Comparison of ENCODE assay signal across 26 cellular contexts in the genomic region with DNA sequence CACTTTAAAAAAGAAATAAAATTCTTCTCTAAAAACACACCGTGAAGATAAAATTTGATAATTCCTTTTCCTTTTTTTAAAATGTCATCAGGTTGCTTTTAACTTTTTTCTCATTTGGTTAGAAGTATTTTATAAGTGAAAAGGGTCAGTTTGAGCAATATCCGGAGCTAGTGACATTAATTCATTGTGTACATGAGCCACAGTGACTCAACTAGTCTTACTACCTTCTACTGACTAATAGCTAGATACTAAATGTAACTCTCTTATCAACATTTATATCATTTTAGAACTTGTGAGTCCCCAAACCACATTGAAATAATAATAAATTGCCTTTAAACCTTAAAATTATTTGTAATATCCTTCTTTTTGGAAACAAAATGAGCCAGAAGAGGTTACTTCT.
DNase-seq lines count a peak whose midpoint lies in the region; ATAC-seq and TF ChIP-seq lines count a peak whose summit lies in the region.
"Had no signal": no experiment of that assay in that cellular context is flagged by ENCODE, and none has a peak within 500 bp of the region (broad histone marks: within the 10 kb centered on the region; RNA-seq: fewer than 3 reads in every experiment).

No MANE protein-coding gene starts in this region.

- H3K4me3 ChIP-seq in GM23338 (no peak overlapping the region), adipocyte (ENCODE audit: low read length) (no peak overlapping the region), foreskin fibroblast (ENCODE audit: low read depth in 1 of 2, low read length in 2 of 2) (no peak overlapping the region)
- H3K4me3 ChIP-seq: esophagus muscularis mucosa, K562, lower lobe of right lung, neural progenitor cell, prostate gland, tibial artery had no signal

- peak overlapping the region; percentile 8; the same call in 1 of the 2 replicates for H2AFZ ChIP-seq in GM23338
- H2AFZ ChIP-seq: neural progenitor cell had no signal

- TF ChIP-seq CTCF in GM23338 (conservative IDR thresholded peaks at IDR 0.05; ENCODE audit: low read depth in 2 of 2) (no peak), foreskin fibroblast (IDR thresholded peaks at IDR 0.05; ENCODE audit: low read depth, low read length) (no peak), GM13977 (IDR thresholded peaks at IDR 0.05; ENCODE audit: extremely low read depth, insufficient read depth, missing control alignments) (no peak)

- peaks cover 3% of the 10 kb centered on the region; the same call in 1 of the 3 replicates for H3K4me1 Mint-ChIP-seq in GM23338
- no peaks in the 10 kb centered on the region for H3K4me1 Mint-ChIP-seq in natural killer cell treated with Interleukin-12 subunit alpha and Interleukin-12 subunit beta and Interleukin-15 and Interleukin-18, amount 100 ng/mL, for 72 hours (ENCODE audit: low read depth in 2 of 2)

- H3K36me3 Mint-ChIP-seq in GM23338 (ENCODE audit: low read depth): no peaks in the 10 kb centered on the region
- no peaks in the 10 kb centered on the region for H3K36me3 Mint-ChIP-seq in natural killer cell treated with Interleukin-12 subunit alpha and Interleukin-12 subunit beta and Interleukin-15 and Interleukin-18, amount 100 ng/mL, for 72 hours
- H3K36me3 Mint-ChIP-seq: neural progenitor cell had no signal

- in situ Hi-C loops in GM13977 (cut with MboI; ENCODE audit: low pct_unique_long_range_greater_than_20kb, low sequenced_read_pairs, unreplicated experiment): no loop called here

- H3K27me3 ChIP-seq in GM23338 (ENCODE audit: insufficient read depth) (no peaks in the 10 kb centered on the region), adipocyte (replicated peaks; ENCODE audit: control insufficient read depth, insufficient read depth, low read length) (no peaks in the 10 kb centered on the region)
- H3K27me3 ChIP-seq: esophagus muscularis mucosa, neural progenitor cell, tibial artery had no signal

- H3F3A ChIP-seq in GM23338 (replicated peaks; ENCODE audit: low read depth): no peaks in the 10 kb centered on the region

- H3K4me2 ChIP-seq in GM23338: no peak overlapping the region
- H3K4me2 ChIP-seq: neural progenitor cell had no signal

- H3K36me3 ChIP-seq in GM23338 (ENCODE audit: insufficient read depth): no peaks in the 10 kb centered on the region
- H3K36me3 ChIP-seq in adipocyte (ENCODE audit: control insufficient read depth, insufficient read depth, low read length, severe bottlenecking): no peaks in the 10 kb centered on the region
- H3K36me3 ChIP-seq: esophagus muscularis mucosa, lower lobe of right lung, neural progenitor cell, prostate gland, tibial artery had no signal

- H3K9me3 ChIP-seq in adipocyte (ENCODE audit: control insufficient read depth, low read length): no peaks in the 10 kb centered on the region
- H3K9me3 ChIP-seq: esophagus muscularis mucosa, lower lobe of right lung, prostate gland, tibial artery had no signal

- no peak overlapping the region for H3K27ac Mint-ChIP-seq in GM23338
- no peak overlapping the region for H3K27ac Mint-ChIP-seq in natural killer cell treated with Interleukin-12 subunit alpha and Interleukin-12 subunit beta and Interleukin-15 and Interleukin-18, amount 100 ng/mL, for 72 hours
- H3K27ac Mint-ChIP-seq: activated T-cell treated with anti-CD3 and anti-CD28 coated beads, Interleukin-2, amount 50 U/mL, for 72 hours; neural progenitor cell; T-helper 1 cell treated with Interleukin-12 subunit alpha and Interleukin-12 subunit beta and Interleukin-4 antibody, amounts not matched to agents 30 μg/mL and 1 μg/mL, for 36 hours had no signal

- no peak overlapping the region for H3K27ac ChIP-seq in GM23338 (ENCODE audit: low read depth)
- H3K27ac ChIP-seq: esophagus muscularis mucosa, lower lobe of right lung, neural progenitor cell, prostate gland, tibial artery had no signal

- H3K27me3 Mint-ChIP-seq in GM23338 (ENCODE audit: insufficient read depth, low read depth, poor library complexity): no peaks in the 10 kb centered on the region
- peaks cover 2 to 11% of the 10 kb centered on the region in 2 donors for H3K27me3 Mint-ChIP-seq in natural killer cell treated with Interleukin-12 subunit alpha and Interleukin-12 subunit beta and Interleukin-15 and Interleukin-18, amount 100 ng/mL, for 72 hours

- H3K9me3 Mint-ChIP-seq in GM23338: peaks cover 4% of the 10 kb centered on the region; the same call in 1 of the 3 replicates
- H3K9me3 Mint-ChIP-seq in natural killer cell treated with Interleukin-12 subunit alpha and Interleukin-12 subunit beta and Interleukin-15 and Interleukin-18, amount 100 ng/mL, for 72 hours: peaks cover 2% of the 10 kb centered on the region
- H3K9me3 Mint-ChIP-seq: neural progenitor cell had no signal

- no peaks in the 10 kb centered on the region for H4K20me1 ChIP-seq in GM23338 (replicated peaks; ENCODE audit: insufficient read depth)

- ATAC-seq in GM23338: no peak
- ATAC-seq in natural killer cell treated with Interleukin-12 subunit alpha and Interleukin-12 subunit beta and Interleukin-15 and Interleukin-18, amount 100 ng/mL, for 72 hours: no peak
- ATAC-seq: activated T-cell treated with anti-CD3 and anti-CD28 coated beads, Interleukin-2, amount 50 U/mL, for 72 hours; HCT116; K562; lower lobe of right lung; stimulated activated naive CD8-positive, alpha-beta T cell treated with anti-CD3 and anti-CD28 coated beads, Interleukin-15, Interleukin-2, amounts not matched to agents 100 U/mL and 50 U/mL, for 24 hours had no signal

- DNase-seq in A172 (ENCODE audit: low spot score) (peak; percentile 79), GM23338 (ENCODE audit: low spot score) (no peak), adipocyte (ENCODE audit: low read depth) (peak; percentile 16), foreskin fibroblast (peak; percentile 53 to 60), GM13977 (ENCODE audit: low spot score) (no peak), NCI-H774 (lab: John Stamatoyannopoulos, UW) (no peak), COLO668 (lab: John Stamatoyannopoulos, UW; ENCODE audit: unreplicated experiment) (no peak)
- DNase-seq in natural killer cell treated with Interleukin-12 subunit alpha and Interleukin-12 subunit beta and Interleukin-15 and Interleukin-18, amount 100 ng/mL, for 72 hours (ENCODE audit: low spot score): no peak
- DNase-seq: activated CD4-positive, alpha-beta T cell treated with anti-CD3 and anti-CD28 coated beads for 4 hours; activated naive CD4-positive, alpha-beta T cell treated with anti-CD3 and anti-CD28 coated beads, Interleukin-2, amount 50 U/mL, for 16 hours; activated T-cell treated with anti-CD3 and anti-CD28 coated beads, Interleukin-2, amount 50 U/mL, for 72 hours; C1 segment of cervical spinal cord; effector memory CD4-positive, alpha-beta T cell; lower lobe of right lung; MV-4-11; NCI-H1694; NCI-H69; small intestine; stimulated activated naive CD8-positive, alpha-beta T cell treated with anti-CD3 and anti-CD28 coated beads, Interleukin-15, Interleukin-2, amounts not matched to agents 100 U/mL and 50 U/mL, for 24 hours; tibial artery had no signal

- H3K79me2 ChIP-seq in GM23338 (replicated peaks; ENCODE audit: insufficient read depth): no peaks in the 10 kb centered on the region

- no peak overlapping the region for H3K4me3 Mint-ChIP-seq in GM23338
- H3K4me3 Mint-ChIP-seq in natural killer cell treated with Interleukin-12 subunit alpha and Interleukin-12 subunit beta and Interleukin-15 and Interleukin-18, amount 100 ng/mL, for 72 hours: no peak overlapping the region
- H3K4me3 Mint-ChIP-seq: activated T-cell treated with anti-CD3 and anti-CD28 coated beads, Interleukin-2, amount 50 U/mL, for 72 hours; neural progenitor cell; T-helper 1 cell treated with Interleukin-12 subunit alpha and Interleukin-12 subunit beta and Interleukin-4 antibody, amounts not matched to agents 30 μg/mL and 1 μg/mL, for 36 hours had no signal

- no peaks in the 10 kb centered on the region for H3K9me2 ChIP-seq in GM23338 (ENCODE audit: insufficient read depth)

- H3K4me1 ChIP-seq in GM23338 (ENCODE audit: insufficient read depth) (no peaks in the 10 kb centered on the region), adipocyte (ENCODE audit: control insufficient read depth, insufficient read depth, low read length) (peaks cover 23% of the 10 kb centered on the region)
- H3K4me1 ChIP-seq: esophagus muscularis mucosa, lower lobe of right lung, neural progenitor cell, prostate gland had no signal

- no peak overlapping the region for H3K9ac ChIP-seq in adipocyte (ENCODE audit: low read length)
- H3K9ac ChIP-seq: neural progenitor cell had no signal

TF ChIP-seq in GM23338, 12 proteins besides CTCF, POLR2A, EP300 and RAD21:
- TF ChIP-seq STAT1 (IDR thresholded peaks at IDR 0.05; ENCODE audit: unreplicated experiment): no peak
- no peak for TF ChIP-seq ZNF331 (CRISPR knock-in tag; IDR thresholded peaks at IDR 0.05; ENCODE audit: low read depth)
- TF ChIP-seq POLR2AphosphoS5 (IDR thresholded peaks at IDR 0.05; ENCODE audit: low read depth): no peak
- TF ChIP-seq REST (IDR thresholded peaks at IDR 0.05; ENCODE audit: unreplicated experiment): no peak
- no peak for TF ChIP-seq NANOG (IDR thresholded peaks at IDR 0.05; ENCODE audit: borderline replicate concordance)

Comparison
In these comparisons a context has a peak if more than half of its experiments do, and no peak if none do; other contexts are left out.
1. DNase-seq: peak in A172 (single experiment), adipocyte (single experiment) and foreskin fibroblast (2 of 2); none in GM23338 (single experiment), GM13977 (single experiment), natural killer cell treated with Interleukin-12 subunit alpha and Interleukin-12 subunit beta and Interleukin-15 and Interleukin-18, amount 100 ng/mL, for 72 hours (single experiment), NCI-H774 (single experiment) and COLO668 (single experiment).